In genomic region chr22:40594924-40595323, GRCh38 we compare ENCODE assay signal across 20 cellular contexts. TPM values are rescaled to one million over a fixed set of nuclear protein-coding genes. Genes with fewer than 3 reads are reported as not detected.
DNase-seq lines count a peak whose midpoint lies in the region; ATAC-seq and TF ChIP-seq lines count a peak whose summit lies in the region.
"Had no signal": no experiment of that assay in that cellular context is flagged by ENCODE, and none has a peak within 500 bp of the region (broad histone marks: within the 10 kb centered on the region; RNA-seq: fewer than 3 reads in every experiment).

No MANE protein-coding gene starts in this region.

- H3K4me2 ChIP-seq in PC-9 (peak overlapping the region; percentile 17; the same call in 1 of the 2 replicates), smooth muscle cell (no peak overlapping the region)

- H4K20me1 ChIP-seq in PC-9 (ENCODE audit: insufficient read depth) (peaks cover 19% of the 10 kb centered on the region; the same call in 1 of the 2 replicates), smooth muscle cell (ENCODE audit: low read depth) (peaks cover 99% of the 10 kb centered on the region)

- no peaks in the 10 kb centered on the region for H3K9me2 ChIP-seq in PC-9 (ENCODE audit: insufficient read depth)

- ATAC-seq in GM18511 (IDR thresholded peaks at IDR 0.05; ENCODE audit: unreplicated experiment) (no peak), HG03175 (IDR thresholded peaks at IDR 0.05; ENCODE audit: unreplicated experiment) (no peak)
- ATAC-seq: pancreas had no signal

- H3K27ac ChIP-seq in PC-9 (peak overlapping the region; percentile 46; the same call in 1 of the 2 replicates), smooth muscle cell (ENCODE audit: low read depth) (peak overlapping the region; percentile 17)
- H3K27ac ChIP-seq: pancreas, skin epidermis, suprapubic skin had no signal

- POLR2A ChIA-PET in PC-9 (lab: Charles Lee; ENCODE audit: unreplicated experiment), result interaction anchor here (0.6 kb wide), 1 partner anchor 57 kb away, joined by 4 read pairs; no protein-coding TSS in a partner anchor

- H2AFZ ChIP-seq in PC-9 (no peak overlapping the region), smooth muscle cell (ENCODE audit: low read depth) (no peak overlapping the region)

- H3K9me3 ChIP-seq in PC-9 (ENCODE audit: insufficient read depth, low read depth), result no peaks in the 10 kb centered on the region
- no peaks in the 10 kb centered on the region for H3K9me3 ChIP-seq in smooth muscle cell (replicated peaks; ENCODE audit: low read depth)
- H3K9me3 ChIP-seq: BE2C, left ventricle myocardium inferior, pancreas, suprapubic skin had no signal

- CTCF ChIA-PET in PC-9 (lab: Charles Lee), result no interaction called here

- H3K4me3 ChIP-seq in GM12865 (ENCODE audit: low read depth, low read length) (peak overlapping the region; percentile 22), PC-9 (no peak overlapping the region), smooth muscle cell (no peak overlapping the region)
- H3K4me3 ChIP-seq: left ventricle myocardium inferior, pancreas, skin epidermis, suprapubic skin had no signal

- no TSS peak for BruUV-seq in PC-9 (replicated peaks; lab: Mats Ljungman, UMichigan)

- no peak overlapping the region for H3K9ac ChIP-seq in smooth muscle cell (ENCODE audit: low read depth)

- intact Hi-C loops in PC-9 (cut with micrococcal nuclease; ENCODE audit: unreplicated experiment), result no loop called here

- DNase-seq in GM12865 (ENCODE audit: low read depth) (no peak), PC-9 (peak; percentile 44 to 55), islet precursor cell (peak; percentile 75), smooth muscle cell (lab: John Stamatoyannopoulos, UW; ENCODE audit: unreplicated experiment) (no peak)
- no peak for DNase-seq in activated CD4-positive, alpha-beta T cell treated with anti-CD3 and anti-CD28 coated beads for 1 hour
- DNase-seq: activated CD4-positive, alpha-beta T cell treated with anti-CD3 and anti-CD28 coated beads, Interleukin-2, amount 10 ng/mL, durations not matched to agents 7 days and 5 days; activated CD8-positive, alpha-beta memory T cell treated with anti-CD3 and anti-CD28 coated beads, Interleukin-2, amount 50 U/mL, for 48 hours; aorta; BE2C; HFFc6; left ventricle myocardium inferior; NCI-H1092; NCI-H2171; pancreas; stimulated activated CD4-positive, alpha-beta T cell treated with anti-CD3 and anti-CD28 coated beads, Interleukin-4, amount 100 ng/mL, for 24 hours; stimulated activated CD8-positive, alpha-beta memory T cell treated with anti-CD3 and anti-CD28 coated beads, Interleukin-4, amount 100 ng/mL, for 48 hours had no signal

- no peaks in the 10 kb centered on the region for H3K27me3 ChIP-seq in PC-9 (ENCODE audit: insufficient read depth, low read depth)
- no peaks in the 10 kb centered on the region for H3K27me3 ChIP-seq in smooth muscle cell (ENCODE audit: low read depth)
- H3K27me3 ChIP-seq: BE2C, pancreas, suprapubic skin had no signal

- H3K36me3 ChIP-seq in PC-9 (ENCODE audit: low read depth) (no peaks in the 10 kb centered on the region), smooth muscle cell (ENCODE audit: low read depth) (peaks cover 4% of the 10 kb centered on the region)
- H3K36me3 ChIP-seq: BE2C, pancreas, suprapubic skin had no signal

- H3F3A ChIP-seq in PC-9 (ENCODE audit: insufficient read depth, low read depth) (peaks cover 30% of the 10 kb centered on the region), smooth muscle cell (ENCODE audit: low read depth) (peaks cover 5% of the 10 kb centered on the region)

- 78% methylated on average over 8 of the region's 8 CpGs for WGBS in smooth muscle cell (ENCODE audit: low lambda C conversion rate)

- H3K4me1 ChIP-seq in PC-9 (replicated peaks; ENCODE audit: insufficient read depth) (peaks cover 45% of the 10 kb centered on the region), smooth muscle cell (ENCODE audit: low read depth) (peaks cover 18% of the 10 kb centered on the region)

- TF ChIP-seq CTCF in GM12865 (IDR thresholded peaks at IDR 0.05; ENCODE audit: insufficient read depth, low read depth, low read length, missing control alignments), result no peak
- TF ChIP-seq CTCF in PC-9 (conservative IDR thresholded peaks at IDR 0.05), result no peak
- TF ChIP-seq CTCF in smooth muscle cell (IDR thresholded peaks at IDR 0.05; ENCODE audit: borderline replicate concordance, insufficient read depth, poor library complexity, severe bottlenecking), result no peak

- H3K79me2 ChIP-seq in PC-9 (ENCODE audit: low read depth), result peaks cover 88% of the 10 kb centered on the region
- H3K79me2 ChIP-seq in smooth muscle cell (ENCODE audit: low read depth), result peaks cover 99% of the 10 kb centered on the region

RNA-seq across cellular contexts. Expression of gene MRTFA, which starts 41.6 kb away (rescaled TPM):
- total RNA-seq in PC-9 (2021) (44.7 and 64.6 TPM in 2 replicates), smooth muscle cell (34.1 and 41.7 TPM in 2 replicates)
- 25.5 and 44.3 TPM in 2 replicates for polyA plus RNA-seq in smooth muscle cell

Comparison
In these comparisons a context has a peak if more than half of its experiments do, and no peak if none do; other contexts are left out.
1. DNase-seq: peak in PC-9 (2 of 2) and islet precursor cell (single experiment); none in GM12865 (single experiment), smooth muscle cell (single experiment) and activated CD4-positive, alpha-beta T cell treated with anti-CD3 and anti-CD28 coated beads for 1 hour (single experiment).